In genomic region chr6:135183532-135184440, GRCh38 we compare ENCODE assay signal across 8 cellular contexts. TPM values are rescaled to one million over a fixed set of nuclear protein-coding genes. Genes with fewer than 3 reads are reported as not detected.
DNase-seq lines count a peak whose midpoint lies in the region; ATAC-seq and TF ChIP-seq lines count a peak whose summit lies in the region.

No MANE protein-coding gene starts in this region.

- H3K4me3 ChIP-seq in Caco-2 (ENCODE audit: low read depth, low read length) (peak overlapping the region; percentile 57), Panc1 (ENCODE audit: low read depth in 2 of 2, low read length in 2 of 2) (peak overlapping the region; percentile 62 to 67)

- ATAC-seq in GM19455 (IDR thresholded peaks at IDR 0.05; ENCODE audit: unreplicated experiment) = peak; percentile 29
- peak; percentile 24 for ATAC-seq in HG03575 (IDR thresholded peaks at IDR 0.05; ENCODE audit: extremely low read depth, insufficient number of reproducible peaks, low FRiP score, unreplicated experiment)
- ATAC-seq in Panc1 = peak; percentile 72

- no peak overlapping the region for H3K27ac ChIP-seq in Panc1 (ENCODE audit: low read length)

- CTCF ChIA-PET in Caco-2 (lab: Charles Lee) = interaction anchor here (0.6 to 1.3 kb wide), 3 partner anchors 40 to 215 kb away, joined by 3 read pairs; no protein-coding TSS in a partner anchor
- CTCF ChIA-PET in Panc1 (lab: Charles Lee) = interaction anchor here (0.5 kb wide), 1 partner anchor 18 kb away, joined by 3 read pairs; no protein-coding TSS in a partner anchor

- DNase-seq in Caco-2 (peak; percentile 67 to 72), Panc1 (ENCODE audit: low read depth, low spot score) (peak; percentile 62), head of caudate nucleus (peak in 38 of 42 donors; percentile 11 to 71 (median 45)), retina (peak; percentile 71), NCI-H187 treated with DMSO at 0.1 percent for 48 hours (lab: John Stamatoyannopoulos, UW) (no peak)
- DNase-seq in activated T-helper 1 cell treated with anti-CD3 and anti-CD28 coated beads, Interleukin-2, amount 50 U/mL, for 16 hours (ENCODE audit: low read depth in 1 of 2, low spot score in 1 of 2) = peak; percentile 50 to 54

- intact Hi-C loops in Caco-2 (cut with micrococcal nuclease; ENCODE audit: unreplicated experiment) (loop anchor here (1.0 to 10.0 kb wide), 5 partner anchors 38 to 239 kb away; partner anchors contain the start of gene HBS1L), Panc1 (cut with micrococcal nuclease; ENCODE audit: unreplicated experiment) (loop anchor here (10.0 kb wide), 1 partner anchor 129 kb away; the partner anchor contains the start of gene HBS1L), head of caudate nucleus (cut with DNase I) (no loop called here)

- TF ChIP-seq CTCF in Caco-2 (IDR thresholded peaks at IDR 0.05; ENCODE audit: insufficient read depth in 1 of 2, low read depth in 1 of 2, low read length in 1 of 2, severe bottlenecking in 1 of 2, unreplicated experiment in 1 of 2) = peak; percentile 57 to 69
- TF ChIP-seq CTCF in Panc1 (IDR thresholded peaks at IDR 0.05) = peak; percentile 82

- peaks cover 12% of the 10 kb centered on the region for H3K4me1 Mint-ChIP-seq in Caco-2 (ENCODE audit: low read depth, unreplicated experiment)

- peak overlapping the region; percentile 88 for H3K4me3 Mint-ChIP-seq in Caco-2 (ENCODE audit: unreplicated experiment)

- peaks cover 9% of the 10 kb centered on the region for H3K4me1 ChIP-seq in Caco-2
- peaks cover 3% of the 10 kb centered on the region for H3K4me1 ChIP-seq in Panc1 (ENCODE audit: control insufficient read depth, insufficient read depth, low read length)

- no peak overlapping the region for H3K27ac Mint-ChIP-seq in Caco-2 (ENCODE audit: unreplicated experiment)

- H3K9me3 ChIP-seq in Caco-2 (no peaks in the 10 kb centered on the region), Panc1 (ENCODE audit: control insufficient read depth, insufficient read depth, low read depth, low read length) (no peaks in the 10 kb centered on the region)

- peaks cover 8% of the 10 kb centered on the region for H3K27me3 Mint-ChIP-seq in Caco-2 (ENCODE audit: insufficient read depth, unreplicated experiment)

- H3K9me3 Mint-ChIP-seq in Caco-2 (ENCODE audit: unreplicated experiment) = no peaks in the 10 kb centered on the region

- H3K36me3 ChIP-seq in Caco-2 (ENCODE audit: control insufficient read depth, insufficient read depth, low read length) (no peaks in the 10 kb centered on the region), Panc1 (ENCODE audit: control insufficient read depth, insufficient read depth, low read length) (no peaks in the 10 kb centered on the region; the same call in 1 of the 2 replicates)

- in situ Hi-C loops in Panc1 (cut with HindIII; ENCODE audit: low pct_unique_long_range_greater_than_20kb, low sequenced_read_pairs) = no loop called here

- H3K27me3 ChIP-seq in Caco-2 (replicated peaks; ENCODE audit: control insufficient read depth, insufficient read depth, low read length) = no peaks in the 10 kb centered on the region
- peaks cover 36% of the 10 kb centered on the region for H3K27me3 ChIP-seq in Panc1 (ENCODE audit: control insufficient read depth, insufficient read depth, low read length)

- POLR2A ChIA-PET in Caco-2 (lab: Charles Lee) = interaction anchor here (0.6 to 1.5 kb wide), 2 partner anchors 129 to 1032 kb away, joined by 3 to 10 read pairs; partner anchors contain the start of gene HBS1L
- POLR2A ChIA-PET in Panc1 (lab: Charles Lee) = interaction anchor here (0.5 kb wide), 1 partner anchor 79 kb away, joined by 4 read pairs; no protein-coding TSS in a partner anchor

- no TSS peak for BruUV-seq in Caco-2 (replicated peaks; lab: Mats Ljungman, UMichigan)
- BruUV-seq in Panc1 (replicated peaks; lab: Mats Ljungman, UMichigan) = no TSS peak

- no peaks in the 10 kb centered on the region for H3K36me3 Mint-ChIP-seq in Caco-2 (ENCODE audit: insufficient read depth, unreplicated experiment)

RNA-seq across cellular contexts. Expression of gene MYB, which starts 2.7 kb away (rescaled TPM):
- total RNA-seq in Caco-2 (2022) = 2.3 and 2.7 TPM in 2 replicates
- total RNA-seq in Panc1 (2021; ENCODE audit: unreplicated experiment) = 1.3 TPM
- polyA plus RNA-seq in Panc1 (2012; ENCODE audit: insufficient read length) = 0.15 TPM
